ENCODE assay signal across 8 cellular contexts in genomic region chr16:2619628-2620027, GRCh38.
DNase-seq lines count a peak whose midpoint lies in the region; ATAC-seq, FAIRE-seq and TF ChIP-seq lines count a peak whose summit lies in the region.
"Not testable (repeated sequence)": the region's sequence is repeated elsewhere in the genome, so short reads cannot be mapped to it uniquely, and the experiment has no call there.

No MANE protein-coding gene starts in this region.

- not testable (repeated sequence) for H3K4me3 ChIP-seq in A549; endodermal cell (ENCODE audit: low read length)

- WGBS in A549 (ENCODE audit: missing lambda C conversion rate), result 75% methylated on average over 4 of the region's 12 CpGs
- WGBS in endodermal cell (ENCODE audit: insufficient coverage in 1 of 2, insufficient read length in 1 of 2), 2 experiments, result 70% methylated on average over 3 of the region's 12 CpGs; no CpG with 5 or more reads in 1 of the 2 experiments

- TF ChIP-seq POLR2A in A549 (IDR thresholded peaks at IDR 0.05; ENCODE audit: low read length), result not testable (repeated sequence)

- not testable (repeated sequence) for H3K9ac ChIP-seq in endodermal cell (ENCODE audit: extremely low read depth, low read length, poor library complexity, severe bottlenecking)

- not testable (repeated sequence) for H3K36me3 ChIP-seq in endodermal cell (ENCODE audit: control insufficient read depth, insufficient read depth, low read length)

- H3K4me3 Mint-ChIP-seq in activated naive CD8-positive, alpha-beta T cell treated with anti-CD3 and anti-CD28 coated beads, Interleukin-2, amount 50 U/mL, for 24 hours; endodermal cell; naive B cell: not testable (repeated sequence)

- POLR2A ChIA-PET in A549 (lab: Yijun Ruan, JAX), result not testable (repeated sequence)

- not testable (repeated sequence) for H3K4me1 Mint-ChIP-seq in activated naive CD8-positive, alpha-beta T cell treated with anti-CD3 and anti-CD28 coated beads, Interleukin-2, amount 50 U/mL, for 24 hours; endodermal cell; naive B cell

- H3K27me3 ChIP-seq in endodermal cell (ENCODE audit: control insufficient read depth, insufficient read depth, low read length, poor library complexity, severe bottlenecking), result not testable (repeated sequence)

- not testable (repeated sequence) for TF ChIP-seq EP300 in A549 (IDR thresholded peaks at IDR 0.05)

- not testable (repeated sequence) for H3K27ac ChIP-seq in A549; endodermal cell (ENCODE audit: low read depth, low read length)

- not testable (repeated sequence) for H3K4me1 ChIP-seq in A549; endodermal cell (ENCODE audit: control insufficient read depth, insufficient read depth, low read length)

- ATAC-seq in A549 (peak; percentile 33 to 79; a peak in 4 of 6 replicates), SK-N-SH treated with all-trans-retinoic acid at 6 μM for 48 hours (peak; percentile 41; the same call in 2 of the 3 replicates), naive B cell (ENCODE audit: low read depth in 2 of 2) (peak; percentile 71 to 72)
- ATAC-seq in activated naive CD8-positive, alpha-beta T cell treated with anti-CD3 and anti-CD28 coated beads, Interleukin-2, amount 50 U/mL, for 24 hours, result peak; percentile 78

- H3K9me3 Mint-ChIP-seq in activated naive CD8-positive, alpha-beta T cell treated with anti-CD3 and anti-CD28 coated beads, Interleukin-2, amount 50 U/mL, for 24 hours; endodermal cell; naive B cell: not testable (repeated sequence)

- not testable (repeated sequence) for TF ChIP-seq RAD21 in A549 (conservative IDR thresholded peaks at IDR 0.05 in 1 of 2, IDR thresholded peaks at IDR 0.05 in 1 of 2)

- H3K27me3 Mint-ChIP-seq in activated naive CD8-positive, alpha-beta T cell treated with anti-CD3 and anti-CD28 coated beads, Interleukin-2, amount 50 U/mL, for 24 hours; endodermal cell (ENCODE audit: insufficient read depth); naive B cell: not testable (repeated sequence)

- CTCF ChIA-PET in A549 (lab: Yijun Ruan, JAX), result not testable (repeated sequence)

- H3K4me2 ChIP-seq in A549, result not testable (repeated sequence)

- H3K36me3 Mint-ChIP-seq in activated naive CD8-positive, alpha-beta T cell treated with anti-CD3 and anti-CD28 coated beads, Interleukin-2, amount 50 U/mL, for 24 hours (ENCODE audit: low read depth); endodermal cell (ENCODE audit: low read depth); naive B cell: not testable (repeated sequence)

- H3K27ac Mint-ChIP-seq in activated naive CD8-positive, alpha-beta T cell treated with anti-CD3 and anti-CD28 coated beads, Interleukin-2, amount 50 U/mL, for 24 hours; endodermal cell; naive B cell: not testable (repeated sequence)

- not testable (repeated sequence) for FAIRE-seq in A549 (lab: Jason Lieb, UNC)

- not testable (repeated sequence) for DNase-seq in A549 (ENCODE audit: low read depth in 1 of 2, low spot score in 1 of 2)
- DNase-seq in Daoy (ENCODE audit: low read depth) (peak; percentile 18), activated T-cell treated with anti-CD3 and anti-CD28 coated beads for 48 hours (ENCODE audit: low read depth) (peak; percentile 27), endodermal cell (peak; percentile 66), naive B cell (peak; percentile 18)
- peak; percentile 39 for DNase-seq in activated naive CD8-positive, alpha-beta T cell treated with anti-CD3 and anti-CD28 coated beads, Interleukin-2, amount 50 U/mL, for 24 hours
- DNase-seq in stimulated activated CD4-positive, alpha-beta T cell treated with anti-CD3 and anti-CD28 coated beads, Interleukin-1b, Interleukin-23, amount 100 ng/mL, for 48 hours, result peak; percentile 20

- H3K9me3 ChIP-seq in A549; endodermal cell (ENCODE audit: control insufficient read depth, low read length): not testable (repeated sequence)

- TF ChIP-seq CTCF in A549 (IDR thresholded peaks at IDR 0.05), result not testable (repeated sequence)
- peak; percentile 40 for TF ChIP-seq CTCF in endodermal cell (conservative IDR thresholded peaks at IDR 0.05)
